ENCODE assay signal across 14 cellular contexts in genomic region chr20:41051426-41051825, GRCh38. TPM values are rescaled to one million over a fixed set of nuclear protein-coding genes. Genes with fewer than 3 reads are reported as not detected.
DNase-seq lines count a peak whose midpoint lies in the region; ATAC-seq and TF ChIP-seq lines count a peak whose summit lies in the region.
"Had no signal": no experiment of that assay in that cellular context is flagged by ENCODE, and none has a peak within 500 bp of the region (broad histone marks: within the 10 kb centered on the region; RNA-seq: fewer than 3 reads in every experiment).

No MANE protein-coding gene starts in this region.

- H3K4me3 Mint-ChIP-seq in stimulated activated naive CD8-positive, alpha-beta T cell treated with anti-CD3 and anti-CD28 coated beads, Interleukin-15, amount 100 ng/mL, for 72 hours: peak overlapping the region; percentile 33 to 36
- peak overlapping the region; percentile 57 for H3K4me3 Mint-ChIP-seq in activated T-helper 1 cell treated with anti-CD3 and anti-CD28 coated beads, Interleukin-12 subunit alpha, Interleukin-12 subunit beta, Interleukin-2, Interleukin-4 antibody, amounts not matched to agents 30 ng/mL and 10 ng/mL and 1 ng/mL, durations not matched to agents 14 hours and 24 hours and 36 hours
- H3K4me3 Mint-ChIP-seq: activated CD8-positive, alpha-beta memory T cell treated with anti-CD3 and anti-CD28 coated beads, Interleukin-2, amount 10 ng/mL, durations not matched to agents 7 days and 5 days had no signal

- H3K9me3 ChIP-seq in lower lobe of right lung (no peaks in the 10 kb centered on the region), upper lobe of right lung (no peaks in the 10 kb centered on the region)

- H3K36me3 Mint-ChIP-seq in activated T-helper 1 cell treated with anti-CD3 and anti-CD28 coated beads, Interleukin-12 subunit alpha, Interleukin-12 subunit beta, Interleukin-2, Interleukin-4 antibody, amounts not matched to agents 30 ng/mL and 10 ng/mL and 1 ng/mL, durations not matched to agents 14 hours and 24 hours and 36 hours (ENCODE audit: low read depth): peaks cover 30% of the 10 kb centered on the region

- H3K36me3 ChIP-seq in lower lobe of right lung (no peaks in the 10 kb centered on the region), upper lobe of right lung (no peaks in the 10 kb centered on the region)
- H3K36me3 ChIP-seq: brain microvascular endothelial cell had no signal

- H3K27ac ChIP-seq in lower lobe of right lung (peak overlapping the region; percentile 32), upper lobe of right lung (no peak overlapping the region)
- H3K27ac ChIP-seq: brain microvascular endothelial cell, GM23248 had no signal

- no peaks in the 10 kb centered on the region for H3K27me3 ChIP-seq in lower lobe of right lung (ENCODE audit: low read depth)
- no peaks in the 10 kb centered on the region for H3K27me3 ChIP-seq in upper lobe of right lung
- H3K27me3 ChIP-seq: brain microvascular endothelial cell had no signal

- H3K4me3 ChIP-seq in lower lobe of right lung (no peak overlapping the region), upper lobe of right lung (no peak overlapping the region)
- H3K4me3 ChIP-seq: GM23248 had no signal

- no peak for DNase-seq in stimulated activated naive CD8-positive, alpha-beta T cell treated with anti-CD3 and anti-CD28 coated beads, Interleukin-15, amount 100 ng/mL, for 72 hours
- DNase-seq in stimulated activated naive CD8-positive, alpha-beta T cell treated with anti-CD3 and anti-CD28 coated beads, Interleukin-15, Interleukin-2, amounts not matched to agents 100 U/mL and 50 U/mL, for 24 hours: no peak
- no peak for DNase-seq in activated T-helper 1 cell treated with anti-CD3 and anti-CD28 coated beads, Interleukin-12 subunit alpha, Interleukin-12 subunit beta, Interleukin-2, Interleukin-4 antibody, amounts not matched to agents 30 ng/mL and 10 ng/mL and 1 ng/mL, durations not matched to agents 14 hours and 24 hours and 36 hours (ENCODE audit: low spot score)
- no peak for DNase-seq in lower lobe of right lung
- DNase-seq in upper lobe of right lung: no peak
- no peak for DNase-seq in SIG-M5 (lab: John Stamatoyannopoulos, UW)
- no peak for DNase-seq in SHP77 (lab: John Stamatoyannopoulos, UW)
- DNase-seq: activated CD8-positive, alpha-beta memory T cell treated with anti-CD3 and anti-CD28 coated beads, Interleukin-2, amount 10 ng/mL, durations not matched to agents 7 days and 5 days; brain microvascular endothelial cell; COR-L47; GM23248; NCI-H1417 treated with DMSO at 0.1 percent for 48 hours; stimulated activated naive CD4-positive, alpha-beta T cell treated with Interleukin-2 at 50 U/mL for 16 hours had no signal

- intact Hi-C loops in activated T-helper 1 cell treated with anti-CD3 and anti-CD28 coated beads, Interleukin-12 subunit alpha, Interleukin-12 subunit beta, Interleukin-2, Interleukin-4 antibody, amounts not matched to agents 30 ng/mL and 10 ng/mL and 1 ng/mL, durations not matched to agents 14 hours and 24 hours and 36 hours (cut with micrococcal nuclease): no loop called here
- intact Hi-C loops in lower lobe of right lung (cut with DNase I) (no loop called here), upper lobe of right lung (cut with DNase I) (no loop called here)

- peaks cover 95% of the 10 kb centered on the region for H3K4me1 ChIP-seq in lower lobe of right lung
- peaks cover 89% of the 10 kb centered on the region for H3K4me1 ChIP-seq in upper lobe of right lung

- peaks cover 96% of the 10 kb centered on the region for H3K4me1 Mint-ChIP-seq in stimulated activated naive CD8-positive, alpha-beta T cell treated with anti-CD3 and anti-CD28 coated beads, Interleukin-15, amount 100 ng/mL, for 72 hours
- H3K4me1 Mint-ChIP-seq in activated T-helper 1 cell treated with anti-CD3 and anti-CD28 coated beads, Interleukin-12 subunit alpha, Interleukin-12 subunit beta, Interleukin-2, Interleukin-4 antibody, amounts not matched to agents 30 ng/mL and 10 ng/mL and 1 ng/mL, durations not matched to agents 14 hours and 24 hours and 36 hours (ENCODE audit: low read depth): peaks cover 95% of the 10 kb centered on the region

- H3K27ac Mint-ChIP-seq in stimulated activated naive CD8-positive, alpha-beta T cell treated with anti-CD3 and anti-CD28 coated beads, Interleukin-15, amount 100 ng/mL, for 72 hours: peak overlapping the region in 1 of 2 donors; percentile 81
- H3K27ac Mint-ChIP-seq in activated T-helper 1 cell treated with anti-CD3 and anti-CD28 coated beads, Interleukin-12 subunit alpha, Interleukin-12 subunit beta, Interleukin-2, Interleukin-4 antibody, amounts not matched to agents 30 ng/mL and 10 ng/mL and 1 ng/mL, durations not matched to agents 14 hours and 24 hours and 36 hours: peak overlapping the region; percentile 47
- H3K27ac Mint-ChIP-seq: activated CD8-positive, alpha-beta memory T cell treated with anti-CD3 and anti-CD28 coated beads, Interleukin-2, amount 10 ng/mL, durations not matched to agents 7 days and 5 days had no signal

- no peak for ATAC-seq in stimulated activated naive CD8-positive, alpha-beta T cell treated with anti-CD3 and anti-CD28 coated beads, Interleukin-15, amount 100 ng/mL, for 72 hours
- no peak for ATAC-seq in stimulated activated naive CD8-positive, alpha-beta T cell treated with anti-CD3 and anti-CD28 coated beads, Interleukin-15, Interleukin-2, amounts not matched to agents 100 U/mL and 50 U/mL, for 24 hours
- ATAC-seq in lower lobe of right lung (peak; percentile 11 to 12), upper lobe of right lung (peak; percentile 55), GM18517 (IDR thresholded peaks at IDR 0.05; ENCODE audit: unreplicated experiment) (no peak)
- ATAC-seq: activated CD8-positive, alpha-beta memory T cell treated with anti-CD3 and anti-CD28 coated beads, Interleukin-2, amount 10 ng/mL, durations not matched to agents 7 days and 5 days had no signal

- peaks cover 10 to 13% of the 10 kb centered on the region in 2 donors for H3K9me3 Mint-ChIP-seq in stimulated activated naive CD8-positive, alpha-beta T cell treated with anti-CD3 and anti-CD28 coated beads, Interleukin-15, amount 100 ng/mL, for 72 hours
- H3K9me3 Mint-ChIP-seq in activated T-helper 1 cell treated with anti-CD3 and anti-CD28 coated beads, Interleukin-12 subunit alpha, Interleukin-12 subunit beta, Interleukin-2, Interleukin-4 antibody, amounts not matched to agents 30 ng/mL and 10 ng/mL and 1 ng/mL, durations not matched to agents 14 hours and 24 hours and 36 hours: peaks cover 8% of the 10 kb centered on the region

- no peaks in the 10 kb centered on the region for H3K27me3 Mint-ChIP-seq in stimulated activated naive CD8-positive, alpha-beta T cell treated with anti-CD3 and anti-CD28 coated beads, Interleukin-15, amount 100 ng/mL, for 72 hours
- no peaks in the 10 kb centered on the region for H3K27me3 Mint-ChIP-seq in activated T-helper 1 cell treated with anti-CD3 and anti-CD28 coated beads, Interleukin-12 subunit alpha, Interleukin-12 subunit beta, Interleukin-2, Interleukin-4 antibody, amounts not matched to agents 30 ng/mL and 10 ng/mL and 1 ng/mL, durations not matched to agents 14 hours and 24 hours and 36 hours (ENCODE audit: insufficient read depth)
- H3K27me3 Mint-ChIP-seq: activated CD8-positive, alpha-beta memory T cell treated with anti-CD3 and anti-CD28 coated beads, Interleukin-2, amount 10 ng/mL, durations not matched to agents 7 days and 5 days had no signal

- TF ChIP-seq CTCF in lower lobe of right lung (IDR thresholded peaks at IDR 0.05): no peak
- no peak for TF ChIP-seq CTCF in upper lobe of right lung (IDR thresholded peaks at IDR 0.05)

RNA-seq across cellular contexts. Expression of gene TOP1, which starts 22.8 kb away (rescaled TPM):
- total RNA-seq in activated T-helper 1 cell treated with anti-CD3 and anti-CD28 coated beads, Interleukin-12 subunit alpha, Interleukin-12 subunit beta, Interleukin-2, Interleukin-4 antibody, amounts not matched to agents 30 ng/mL and 10 ng/mL and 1 ng/mL, durations not matched to agents 14 hours and 24 hours and 36 hours: 120 and 123 TPM in 2 replicates
- 52.0 TPM for total RNA-seq in lower lobe of right lung
- 67.6 TPM for total RNA-seq in upper lobe of right lung

Comparison
In these comparisons a context has a peak if more than half of its experiments do, and no peak if none do; other contexts are left out.
1. ATAC-seq: peak in lower lobe of right lung (2 of 2) and upper lobe of right lung (single experiment); none in stimulated activated naive CD8-positive, alpha-beta T cell treated with anti-CD3 and anti-CD28 coated beads, Interleukin-15, amount 100 ng/mL, for 72 hours (single experiment), stimulated activated naive CD8-positive, alpha-beta T cell treated with anti-CD3 and anti-CD28 coated beads, Interleukin-15, Interleukin-2, amounts not matched to agents 100 U/mL and 50 U/mL, for 24 hours (single experiment) and GM18517 (single experiment).